In the genomic region with DNA sequence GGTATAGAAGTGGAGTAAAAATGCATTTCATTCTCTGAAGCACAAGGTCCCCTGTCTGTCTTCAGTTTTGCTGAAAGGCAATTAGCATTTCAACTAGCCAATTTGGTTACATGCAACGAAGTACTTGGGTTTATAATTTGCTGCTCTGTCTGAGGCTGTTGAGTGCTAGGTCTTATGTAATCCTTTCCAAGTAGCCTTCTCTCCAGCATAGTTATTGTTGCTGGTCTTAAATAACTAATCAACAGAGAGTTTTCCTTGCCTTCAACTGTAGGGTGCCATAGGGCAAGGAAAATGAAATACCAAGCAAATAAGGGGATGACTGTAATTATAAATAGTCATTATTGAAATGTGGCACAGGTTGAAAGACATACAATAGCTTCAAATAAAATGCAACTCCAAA, we compare ENCODE assay signal across 3 cellular contexts.
TF ChIP-seq lines count a peak whose summit lies in the region.

No MANE protein-coding gene starts in this region.

TF ChIP-seq in A549, 52 proteins besides CTCF, POLR2A, EP300 and RAD21 (continued from another document):
- TF ChIP-seq HOXB5 (CRISPR knock-in tag; IDR thresholded peaks at IDR 0.05) (no peak), FOSB (CRISPR knock-in tag; IDR thresholded peaks at IDR 0.05) (no peak), SMC3 (IDR thresholded peaks at IDR 0.05) (no peak)

TF ChIP-seq in GM23338, 12 proteins besides CTCF, POLR2A, EP300 and RAD21 (continues in another document):
- TF ChIP-seq, protein P1, sequence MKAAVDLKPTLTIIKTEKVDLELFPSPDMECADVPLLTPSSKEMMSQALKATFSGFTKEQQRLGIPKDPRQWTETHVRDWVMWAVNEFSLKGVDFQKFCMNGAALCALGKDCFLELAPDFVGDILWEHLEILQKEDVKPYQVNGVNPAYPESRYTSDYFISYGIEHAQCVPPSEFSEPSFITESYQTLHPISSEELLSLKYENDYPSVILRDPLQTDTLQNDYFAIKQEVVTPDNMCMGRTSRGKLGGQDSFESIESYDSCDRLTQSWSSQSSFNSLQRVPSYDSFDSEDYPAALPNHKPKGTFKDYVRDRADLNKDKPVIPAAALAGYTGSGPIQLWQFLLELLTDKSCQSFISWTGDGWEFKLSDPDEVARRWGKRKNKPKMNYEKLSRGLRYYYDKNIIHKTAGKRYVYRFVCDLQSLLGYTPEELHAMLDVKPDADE (IDR thresholded peaks at IDR 0.05) = no peak
- no peak for TF ChIP-seq POLR2AphosphoS5 (IDR thresholded peaks at IDR 0.05; ENCODE audit: low read depth)
- no peak for TF ChIP-seq NANOG (IDR thresholded peaks at IDR 0.05; ENCODE audit: borderline replicate concordance)
- no peak for TF ChIP-seq CREB1 (CRISPR knock-in tag; IDR thresholded peaks at IDR 0.05; ENCODE audit: low read depth)
- TF ChIP-seq REST (IDR thresholded peaks at IDR 0.05; ENCODE audit: unreplicated experiment) = no peak
- no peak for TF ChIP-seq EZH2phosphoT487 (IDR thresholded peaks at IDR 0.05; ENCODE audit: unreplicated experiment)
- no peak for TF ChIP-seq EZH2 (IDR thresholded peaks at IDR 0.05; ENCODE audit: low read depth, unreplicated experiment)
- no peak for TF ChIP-seq STAT1 (IDR thresholded peaks at IDR 0.05; ENCODE audit: unreplicated experiment)
- TF ChIP-seq ZNF331 (CRISPR knock-in tag; IDR thresholded peaks at IDR 0.05; ENCODE audit: low read depth) = no peak
- no peak for TF ChIP-seq ZNF114 (CRISPR knock-in tag; IDR thresholded peaks at IDR 0.05)
- TF ChIP-seq JUNB (IDR thresholded peaks at IDR 0.05; ENCODE audit: unreplicated experiment) = no peak

TF ChIP-seq in WTC11, 78 proteins besides CTCF, POLR2A, EP300 and RAD21:
- TF ChIP-seq, protein P2, sequence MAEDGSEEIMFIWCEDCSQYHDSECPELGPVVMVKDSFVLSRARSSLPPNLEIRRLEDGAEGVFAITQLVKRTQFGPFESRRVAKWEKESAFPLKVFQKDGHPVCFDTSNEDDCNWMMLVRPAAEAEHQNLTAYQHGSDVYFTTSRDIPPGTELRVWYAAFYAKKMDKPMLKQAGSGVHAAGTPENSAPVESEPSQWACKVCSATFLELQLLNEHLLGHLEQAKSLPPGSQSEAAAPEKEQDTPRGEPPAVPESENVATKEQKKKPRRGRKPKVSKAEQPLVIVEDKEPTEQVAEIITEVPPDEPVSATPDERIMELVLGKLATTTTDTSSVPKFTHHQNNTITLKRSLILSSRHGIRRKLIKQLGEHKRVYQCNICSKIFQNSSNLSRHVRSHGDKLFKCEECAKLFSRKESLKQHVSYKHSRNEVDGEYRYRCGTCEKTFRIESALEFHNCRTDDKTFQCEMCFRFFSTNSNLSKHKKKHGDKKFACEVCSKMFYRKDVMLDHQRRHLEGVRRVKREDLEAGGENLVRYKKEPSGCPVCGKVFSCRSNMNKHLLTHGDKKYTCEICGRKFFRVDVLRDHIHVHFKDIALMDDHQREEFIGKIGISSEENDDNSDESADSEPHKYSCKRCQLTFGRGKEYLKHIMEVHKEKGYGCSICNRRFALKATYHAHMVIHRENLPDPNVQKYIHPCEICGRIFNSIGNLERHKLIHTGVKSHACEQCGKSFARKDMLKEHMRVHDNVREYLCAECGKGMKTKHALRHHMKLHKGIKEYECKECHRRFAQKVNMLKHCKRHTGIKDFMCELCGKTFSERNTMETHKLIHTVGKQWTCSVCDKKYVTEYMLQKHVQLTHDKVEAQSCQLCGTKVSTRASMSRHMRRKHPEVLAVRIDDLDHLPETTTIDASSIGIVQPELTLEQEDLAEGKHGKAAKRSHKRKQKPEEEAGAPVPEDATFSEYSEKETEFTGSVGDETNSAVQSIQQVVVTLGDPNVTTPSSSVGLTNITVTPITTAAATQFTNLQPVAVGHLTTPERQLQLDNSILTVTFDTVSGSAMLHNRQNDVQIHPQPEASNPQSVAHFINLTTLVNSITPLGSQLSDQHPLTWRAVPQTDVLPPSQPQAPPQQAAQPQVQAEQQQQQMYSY (CRISPR knock-in tag; IDR thresholded peaks at IDR 0.05) = no peak
- no peak for TF ChIP-seq MXD4 (CRISPR knock-in tag; IDR thresholded peaks at IDR 0.05; ENCODE audit: borderline replicate concordance)
- TF ChIP-seq NFE2L1 (CRISPR knock-in tag; IDR thresholded peaks at IDR 0.05) = no peak
- no peak for TF ChIP-seq SP1 (CRISPR knock-in tag; conservative IDR thresholded peaks at IDR 0.05)
- no peak for TF ChIP-seq FOXK1 (CRISPR knock-in tag; IDR thresholded peaks at IDR 0.05)
- TF ChIP-seq SMAD3 (CRISPR knock-in tag; IDR thresholded peaks at IDR 0.05; ENCODE audit: borderline replicate concordance) = no peak
- no peak for TF ChIP-seq ZNF263 (CRISPR knock-in tag; IDR thresholded peaks at IDR 0.05; ENCODE audit: low read depth)
- TF ChIP-seq TEAD1 (CRISPR knock-in tag; IDR thresholded peaks at IDR 0.05) = no peak; the same call in 1 of the 2 replicates
- no peak for TF ChIP-seq CREM (CRISPR knock-in tag; IDR thresholded peaks at IDR 0.05)
- no peak for TF ChIP-seq USF2 (CRISPR knock-in tag; IDR thresholded peaks at IDR 0.05)
